ENCODE assay signal across 7 cellular contexts in genomic region chr15:40046721-40047412, GRCh38. TPM values are rescaled to one million over a fixed set of nuclear protein-coding genes. Genes with fewer than 3 reads are reported as not detected.
DNase-seq lines count a peak whose midpoint lies in the region; ATAC-seq, FAIRE-seq and TF ChIP-seq lines count a peak whose summit lies in the region.

No MANE protein-coding gene starts in this region.

- H3K27ac ChIP-seq in RWPE1 (peak overlapping the region; percentile 86), fibroblast of lung (ENCODE audit: insufficient read depth, low read length) (peak overlapping the region; percentile 11), smooth muscle cell (ENCODE audit: low read depth) (peak overlapping the region; percentile 66)

- ATAC-seq in GM18868 (IDR thresholded peaks at IDR 0.05; ENCODE audit: unreplicated experiment) (no peak), HG02840 (IDR thresholded peaks at IDR 0.05; ENCODE audit: low FRiP score, unreplicated experiment) (no peak)

- 87% methylated on average over 5 of the region's 5 CpGs for WGBS in smooth muscle cell (ENCODE audit: low lambda C conversion rate)

- H4K20me1 ChIP-seq in fibroblast of lung (ENCODE audit: control insufficient read depth, extremely low read depth, insufficient read depth, low read length) (no peaks in the 10 kb centered on the region), smooth muscle cell (ENCODE audit: low read depth) (no peaks in the 10 kb centered on the region)

- no peak overlapping the region for H2AFZ ChIP-seq in fibroblast of lung (ENCODE audit: low read length)
- no peak overlapping the region for H2AFZ ChIP-seq in smooth muscle cell (ENCODE audit: low read depth)

- CTCF ChIA-PET in RWPE1 (lab: Yijun Ruan, JAX): interaction anchor here (1.1 to 3.8 kb wide), 3 partner anchors 55 to 60 kb away, joined by 3 to 23 read pairs (median 5); no protein-coding TSS in a partner anchor

- TF ChIP-seq CTCF in RWPE1 (conservative IDR thresholded peaks at IDR 0.05; ENCODE audit: low read depth) (no peak), fibroblast of lung (conservative IDR thresholded peaks at IDR 0.05 in 1 of 2, IDR thresholded peaks at IDR 0.05 in 1 of 2; ENCODE audit: low read depth in 1 of 2, low read length in 2 of 2) (no peak), smooth muscle cell (IDR thresholded peaks at IDR 0.05; ENCODE audit: borderline replicate concordance, insufficient read depth, poor library complexity, severe bottlenecking) (no peak)

- no peak for DNase-seq in GM18507 (ENCODE audit: extremely low spot score, insufficient read length, low read depth)
- peak; percentile 83 for DNase-seq in RWPE1 (ENCODE audit: low spot score)
- peak; percentile 74 to 86 for DNase-seq in fibroblast of lung (ENCODE audit: low read depth in 2 of 2)
- no peak for DNase-seq in smooth muscle cell (lab: John Stamatoyannopoulos, UW; ENCODE audit: unreplicated experiment)
- DNase-seq in NK-92 treated with Interleukin-12 subunit alpha and Interleukin-12 subunit beta, amount 100 ng/mL, for 24 hours (lab: John Stamatoyannopoulos, UW): no peak

- H3K4me1 ChIP-seq in fibroblast of lung (ENCODE audit: control insufficient read depth, extremely low read depth, insufficient read depth, low read length): peaks cover 28% of the 10 kb centered on the region
- H3K4me1 ChIP-seq in smooth muscle cell (ENCODE audit: low read depth): peaks cover 9% of the 10 kb centered on the region

- H3K9me3 ChIP-seq in fibroblast of lung (ENCODE audit: control insufficient read depth, insufficient read depth, low read depth, low read length) (no peaks in the 10 kb centered on the region), smooth muscle cell (replicated peaks; ENCODE audit: low read depth) (no peaks in the 10 kb centered on the region)

- peak; percentile 54 for FAIRE-seq in GM18507 (lab: Jason Lieb, UNC)

- no peak overlapping the region for H3K4me2 ChIP-seq in fibroblast of lung (ENCODE audit: extremely low read depth, insufficient read depth, low read length)
- H3K4me2 ChIP-seq in smooth muscle cell: no peak overlapping the region

- peaks cover 9% of the 10 kb centered on the region for H3F3A ChIP-seq in smooth muscle cell (ENCODE audit: low read depth)

- H3K27me3 ChIP-seq in fibroblast of lung (ENCODE audit: control insufficient read depth, insufficient read depth, low read length): no peaks in the 10 kb centered on the region
- H3K27me3 ChIP-seq in smooth muscle cell (ENCODE audit: low read depth): no peaks in the 10 kb centered on the region

- POLR2A ChIA-PET in RWPE1 (lab: Yijun Ruan, JAX; ENCODE audit: low non-redundant PET): interaction anchor here (1.2 to 1.5 kb wide), 2 partner anchors 60 to 62 kb away, joined by 3 read pairs; partner anchors contain the start of gene BMF

- no peak overlapping the region for H3K9ac ChIP-seq in fibroblast of lung (ENCODE audit: insufficient read depth, low read length)
- no peak overlapping the region for H3K9ac ChIP-seq in smooth muscle cell (ENCODE audit: low read depth)

- no peaks in the 10 kb centered on the region for H3K36me3 ChIP-seq in fibroblast of lung (ENCODE audit: control insufficient read depth, insufficient read depth, low read length)
- H3K36me3 ChIP-seq in smooth muscle cell (ENCODE audit: low read depth): no peaks in the 10 kb centered on the region

- no peaks in the 10 kb centered on the region for H3K79me2 ChIP-seq in fibroblast of lung (ENCODE audit: control insufficient read depth, insufficient read depth, low read length)
- no peaks in the 10 kb centered on the region for H3K79me2 ChIP-seq in smooth muscle cell (ENCODE audit: low read depth)

- H3K4me3 ChIP-seq in fibroblast of lung (replicated peaks in 1 of 4; ENCODE audit: control extremely low read depth in 1 of 4, insufficient read depth in 1 of 4, low read depth in 3 of 4, low read length in 4 of 4) (no peak overlapping the region), smooth muscle cell (no peak overlapping the region)

RNA-seq across cellular contexts. Expression of gene SRP14, which starts 7.9 kb away (rescaled TPM):
- total RNA-seq in fibroblast of lung: 162 and 174 TPM in 2 replicates
- polyA plus RNA-seq in fibroblast of lung: 434 and 465 TPM in 2 replicates
- polyA plus RNA-seq in fibroblast of lung (2012): 342 and 345 TPM in 2 replicates
- 9.0 and 17.0 TPM in 2 replicates for polyA minus RNA-seq in fibroblast of lung (ENCODE audit: low replicate concordance)
- total RNA-seq in smooth muscle cell: 307 and 356 TPM in 2 replicates
- polyA plus RNA-seq in smooth muscle cell: 713 and 726 TPM in 2 replicates

Comparison
In these comparisons a context has a peak if more than half of its experiments do, and no peak if none do; other contexts are left out.
1. DNase-seq: peak in RWPE1 (single experiment) and fibroblast of lung (2 of 2); none in GM18507 (single experiment), smooth muscle cell (single experiment) and NK-92 treated with Interleukin-12 subunit alpha and Interleukin-12 subunit beta, amount 100 ng/mL, for 24 hours (single experiment).
2. H3K27ac ChIP-seq: peak in every context shown above with its lines; median percentile 86 in RWPE1; 66 in smooth muscle cell; 11 in fibroblast of lung.